ENCODE assay signal across 23 cellular contexts in the genomic region with DNA sequence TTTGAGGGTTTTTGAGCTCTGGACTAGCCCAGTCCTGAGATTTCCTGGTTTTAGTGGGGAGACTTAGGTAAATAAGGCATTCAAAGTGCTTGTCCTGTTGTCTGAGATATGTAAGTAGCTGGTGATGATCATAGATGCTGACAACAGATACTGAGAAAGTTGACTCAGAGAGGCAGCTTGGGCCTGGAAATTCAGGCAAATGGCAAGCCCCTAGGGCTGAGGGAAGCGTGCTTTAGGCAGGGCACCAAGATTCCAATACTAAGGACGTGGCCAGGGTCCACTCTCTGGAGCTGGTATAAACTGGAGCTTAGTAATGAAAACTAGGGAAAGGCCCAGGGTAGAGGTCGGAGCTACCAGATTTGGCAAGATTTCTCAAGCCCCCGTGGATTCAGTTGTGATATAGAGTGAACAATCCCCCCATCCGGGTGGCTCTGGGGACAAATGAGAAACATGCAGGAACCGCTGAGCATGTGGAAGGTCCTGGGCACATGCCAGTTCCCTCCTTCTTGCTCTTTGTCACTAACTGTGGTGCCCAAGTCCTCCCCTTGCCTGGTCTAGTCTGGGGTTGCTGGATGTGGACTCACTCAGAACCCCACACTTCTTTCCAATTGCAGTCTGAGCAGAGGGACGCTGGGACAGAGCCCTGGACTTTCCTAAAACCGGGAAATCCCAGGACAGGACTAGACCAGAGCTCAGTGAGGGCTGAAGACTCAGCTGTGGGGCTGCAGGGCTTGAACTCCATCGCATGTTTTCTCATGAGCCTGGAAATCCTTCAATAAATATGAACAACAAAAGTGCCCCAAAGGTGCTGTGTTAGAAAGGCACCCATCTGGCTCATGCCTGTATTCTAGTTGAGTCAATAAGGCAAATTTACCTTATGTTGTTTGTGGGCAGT. TPM values are rescaled to one million over a fixed set of nuclear protein-coding genes. Genes with fewer than 3 reads are reported as not detected.
"Had no signal": no experiment of that assay in that cellular context is flagged by ENCODE, and none has a peak within 500 bp of the region (broad histone marks: within the 10 kb centered on the region; RNA-seq: fewer than 3 reads in every experiment).

No MANE protein-coding gene starts in this region.

- H3K36me3 ChIP-seq: brain microvascular endothelial cell, neural progenitor cell, sigmoid colon, stomach, upper lobe of right lung had no signal

- H3K27ac ChIP-seq: brain microvascular endothelial cell, neural progenitor cell, sigmoid colon, stomach, upper lobe of right lung had no signal

- H3K4me1 ChIP-seq: neural progenitor cell had no signal

- DNase-seq: activated B cell treated with CpG ODN at 0.5 μM for 24 hours; activated CD4-positive, alpha-beta T cell treated with anti-CD3 and anti-CD28 coated beads for 4 hours; activated CD8-positive, alpha-beta T cell treated with anti-CD3 and anti-CD28 coated beads for 36 hours; activated naive CD4-positive, alpha-beta T cell treated with Interleukin-2 at 50 U/mL for 16 hours; activated naive CD8-positive, alpha-beta T cell treated with anti-CD3 and anti-CD28 coated beads, Interleukin-2, amount 10 ng/mL, durations not matched to agents 7 days and 5 days; activated T-cell treated with anti-CD3 and anti-CD28 coated beads, Interleukin-2, amount 50 U/mL, for 24 hours; brain microvascular endothelial cell; central memory CD4-positive, alpha-beta T cell; foreskin melanocyte; hypothalamus; left ventricle myocardium superior; mucosa of descending colon; naive B cell; sigmoid colon; stimulated activated CD4-positive, alpha-beta T cell treated with anti-CD3 and anti-CD28 coated beads, Interleukin-4, amount 100 ng/mL, for 24 hours; stomach; upper lobe of right lung had no signal

- H3K9me3 ChIP-seq: mucosa of descending colon, sigmoid colon, stomach, upper lobe of right lung had no signal

- H3K4me3 ChIP-seq: mucosa of descending colon, neural progenitor cell, sigmoid colon, stomach, upper lobe of right lung had no signal

- H3K9ac ChIP-seq: neural progenitor cell had no signal

- H3K4me2 ChIP-seq: neural progenitor cell had no signal

- H2AFZ ChIP-seq: neural progenitor cell had no signal

- H3K27me3 ChIP-seq: brain microvascular endothelial cell, neural progenitor cell, sigmoid colon, upper lobe of right lung had no signal

- FAIRE-seq: colon, keratinocyte had no signal

- ATAC-seq: activated CD8-positive, alpha-beta T cell treated with anti-CD3 and anti-CD28 coated beads for 36 hours; left ventricle myocardium superior; mucosa of descending colon; stimulated activated effector memory CD8-positive, alpha-beta T cell treated with anti-CD3 and anti-CD28 coated beads, Interleukin-12 subunit alpha, Interleukin-12 subunit beta, amount 100 ng/mL, for 72 hours; upper lobe of right lung had no signal

RNA-seq across cellular contexts. Expression of a gene that starts 10.3 kb away (rescaled TPM):
- total RNA-seq: activated B cell treated with CpG ODN at 0.5 μM for 24 hours; activated CD8-positive, alpha-beta T cell treated with anti-CD3 and anti-CD28 coated beads for 36 hours; activated naive CD8-positive, alpha-beta T cell treated with anti-CD3 and anti-CD28 coated beads, Interleukin-2, amount 10 ng/mL, durations not matched to agents 7 days and 5 days; activated T-helper 2 cell treated with anti-CD3 and anti-CD28 coated beads, Interferon-gamma antibody, Interleukin-2, Interleukin-4, amounts not matched to agents 10 μg/mL and 5 μg/mL and 100 μg/mL, durations not matched to agents 14 hours and 24 hours and 36 hours; osteocyte had no signal
